In genomic region chr11:1705121-1706052, GRCh38 we compare ENCODE assay signal across 15 cellular contexts. TPM values are rescaled to one million over a fixed set of nuclear protein-coding genes. Genes with fewer than 3 reads are reported as not detected.
DNase-seq lines count a peak whose midpoint lies in the region; ATAC-seq, FAIRE-seq and TF ChIP-seq lines count a peak whose summit lies in the region.
"Had no signal": no experiment of that assay in that cellular context is flagged by ENCODE, and none has a peak within 500 bp of the region (broad histone marks: within the 10 kb centered on the region; RNA-seq: fewer than 3 reads in every experiment).

No MANE protein-coding gene starts in this region.

- H2AFZ ChIP-seq in MM.1S (ENCODE audit: low read length): no peak overlapping the region

- H3K9me3 ChIP-seq in MM.1S (replicated peaks; ENCODE audit: insufficient read depth, low read length): no peaks in the 10 kb centered on the region
- no peaks in the 10 kb centered on the region for H3K9me3 ChIP-seq in colonic mucosa
- H3K9me3 ChIP-seq: heart right ventricle had no signal

- H3K4me3 ChIP-seq in GM12865 (ENCODE audit: low read depth, low read length): no peak overlapping the region
- H3K4me3 ChIP-seq in MM.1S (ENCODE audit: low read length): peak overlapping the region; percentile 5; the same call in 1 of the 2 replicates
- no peak overlapping the region for H3K4me3 ChIP-seq in colonic mucosa
- H3K4me3 ChIP-seq: heart right ventricle had no signal

- no peaks in the 10 kb centered on the region for H3F3A ChIP-seq in MM.1S (ENCODE audit: insufficient read depth, low read length)

- H3K27ac Mint-ChIP-seq in natural killer cell treated with Interleukin-12 subunit alpha and Interleukin-12 subunit beta and Interleukin-15 and Interleukin-18, amount 100 ng/mL, for 72 hours: peak overlapping the region; percentile 25 to 33
- H3K27ac Mint-ChIP-seq: progenitor cell of endocrine pancreas had no signal

- H3K9ac ChIP-seq in MM.1S (ENCODE audit: low read length): no peak overlapping the region
- no peak overlapping the region for H3K9ac ChIP-seq in colonic mucosa (ENCODE audit: low read depth in 2 of 2, low read length in 2 of 2)

- H3K36me3 Mint-ChIP-seq in natural killer cell treated with Interleukin-12 subunit alpha and Interleukin-12 subunit beta and Interleukin-15 and Interleukin-18, amount 100 ng/mL, for 72 hours: peaks cover 9% of the 10 kb centered on the region

- H3K9me2 ChIP-seq in MM.1S (replicated peaks; ENCODE audit: insufficient read depth, low read length): no peaks in the 10 kb centered on the region

- H3K4me2 ChIP-seq in MM.1S (ENCODE audit: low read depth, low read length): peak overlapping the region; percentile 36

- peak overlapping the region; percentile 48 for H3K4me3 Mint-ChIP-seq in natural killer cell treated with Interleukin-12 subunit alpha and Interleukin-12 subunit beta and Interleukin-15 and Interleukin-18, amount 100 ng/mL, for 72 hours

- ATAC-seq in natural killer cell treated with Interleukin-12 subunit alpha and Interleukin-12 subunit beta and Interleukin-15 and Interleukin-18, amount 100 ng/mL, for 72 hours: peak; percentile 50 to 60
- ATAC-seq in HG03460 (IDR thresholded peaks at IDR 0.05; ENCODE audit: unreplicated experiment): no peak
- ATAC-seq: SK-N-SH treated with all-trans-retinoic acid at 6 μM for 48 hours had no signal

- H4K20me1 ChIP-seq in MM.1S (ENCODE audit: insufficient read depth, low read length): no peaks in the 10 kb centered on the region

- FAIRE-seq in GM19239 (lab: Jason Lieb, UNC): no peak

- peaks cover 6 to 13% of the 10 kb centered on the region in 2 donors for H3K27me3 Mint-ChIP-seq in natural killer cell treated with Interleukin-12 subunit alpha and Interleukin-12 subunit beta and Interleukin-15 and Interleukin-18, amount 100 ng/mL, for 72 hours

- H3K79me2 ChIP-seq in MM.1S (ENCODE audit: low read length): no peaks in the 10 kb centered on the region

- H3K4me1 Mint-ChIP-seq in natural killer cell treated with Interleukin-12 subunit alpha and Interleukin-12 subunit beta and Interleukin-15 and Interleukin-18, amount 100 ng/mL, for 72 hours (ENCODE audit: low read depth in 2 of 2): peaks cover 8 to 42% of the 10 kb centered on the region in 2 donors

- H3K27me3 ChIP-seq in MM.1S (replicated peaks; ENCODE audit: insufficient read depth, low read length) (peaks cover 93% of the 10 kb centered on the region), colonic mucosa (no peaks in the 10 kb centered on the region)

- in situ Hi-C loops in GM13977 (cut with MboI; ENCODE audit: low pct_unique_long_range_greater_than_20kb, low sequenced_read_pairs, unreplicated experiment): no loop called here

- no peaks in the 10 kb centered on the region for H3K9me3 Mint-ChIP-seq in natural killer cell treated with Interleukin-12 subunit alpha and Interleukin-12 subunit beta and Interleukin-15 and Interleukin-18, amount 100 ng/mL, for 72 hours

- DNase-seq in GM12865 (ENCODE audit: low read depth) (peak; percentile 37), MM.1S (no peak), colonic mucosa (peak; percentile 16), NCI-H1694 (lab: John Stamatoyannopoulos, UW) (no peak), GM13977 (ENCODE audit: low spot score) (no peak), GM19239 (ENCODE audit: insufficient read length, low spot score) (no peak)
- no peak for DNase-seq in natural killer cell treated with Interleukin-12 subunit alpha and Interleukin-12 subunit beta and Interleukin-15 and Interleukin-18, amount 100 ng/mL, for 72 hours (ENCODE audit: low spot score)
- DNase-seq: activated CD4-positive, alpha-beta T cell treated with anti-CD3 and anti-CD28 coated beads for 48 hours; activated naive CD4-positive, alpha-beta T cell treated with Interleukin-2 at 50 U/mL for 16 hours; heart right ventricle; substantia nigra had no signal

- TF ChIP-seq CTCF in GM12865 (IDR thresholded peaks at IDR 0.05; ENCODE audit: insufficient read depth, low read depth, low read length, missing control alignments) (no peak), MM.1S (IDR thresholded peaks at IDR 0.05; ENCODE audit: low read length) (no peak), colonic mucosa (IDR thresholded peaks at IDR 0.05) (no peak), GM13977 (IDR thresholded peaks at IDR 0.05; ENCODE audit: extremely low read depth, insufficient read depth, missing control alignments) (no peak)

- no peaks in the 10 kb centered on the region for H3K4me1 ChIP-seq in MM.1S (ENCODE audit: low read length)
- H3K4me1 ChIP-seq in colonic mucosa: no peaks in the 10 kb centered on the region
- H3K4me1 ChIP-seq: heart right ventricle had no signal

- intact Hi-C loops in colonic mucosa (cut with DNase I): no loop called here

- H3K27ac ChIP-seq in MM.1S (ENCODE audit: low read length) (no peak overlapping the region), colonic mucosa (no peak overlapping the region)
- H3K27ac ChIP-seq: heart right ventricle had no signal

- no peaks in the 10 kb centered on the region for H3K36me3 ChIP-seq in MM.1S (replicated peaks; ENCODE audit: insufficient read depth, low read length)
- no peaks in the 10 kb centered on the region for H3K36me3 ChIP-seq in colonic mucosa
- H3K36me3 ChIP-seq: heart right ventricle had no signal

RNA-seq across cellular contexts. Expression of gene KRTAP5-6, which starts 8.4 kb away (rescaled TPM):
- not detected for total RNA-seq in colonic mucosa
- not detected for total RNA-seq in natural killer cell treated with Interleukin-12 subunit alpha and Interleukin-12 subunit beta and Interleukin-15 and Interleukin-18, amount 100 ng/mL, for 72 hours
- total RNA-seq: heart right ventricle, NCI-H460, progenitor cell of endocrine pancreas had no signal

RNA-seq across cellular contexts. Expression of gene IFITM10, which starts 45.0 kb away (rescaled TPM):
- total RNA-seq in colonic mucosa: 1 to 10 TPM in 1 of 2 donors, under 1 TPM in 1; 0.42 to 1.1 TPM
- 1 to 10 TPM; 2.3 to 8.1 TPM for total RNA-seq in natural killer cell treated with Interleukin-12 subunit alpha and Interleukin-12 subunit beta and Interleukin-15 and Interleukin-18, amount 100 ng/mL, for 72 hours

RNA-seq across cellular contexts. Expression of gene CTSD, which starts 58.3 kb away (rescaled TPM):
- total RNA-seq in colonic mucosa: 100 to 1,000 TPM; 633 to 887 TPM
- total RNA-seq in natural killer cell treated with Interleukin-12 subunit alpha and Interleukin-12 subunit beta and Interleukin-15 and Interleukin-18, amount 100 ng/mL, for 72 hours: 100 to 1,000 TPM; 350 to 592 TPM

Comparison
In these comparisons a context has a peak if more than half of its experiments do, and no peak if none do; other contexts are left out.
1. DNase-seq: peak in GM12865 (single experiment) and colonic mucosa (single experiment); none in MM.1S (single experiment), natural killer cell treated with Interleukin-12 subunit alpha and Interleukin-12 subunit beta and Interleukin-15 and Interleukin-18, amount 100 ng/mL, for 72 hours (single experiment), NCI-H1694 (single experiment), GM13977 (single experiment) and GM19239 (single experiment).